8 cellular contexts compared by ENCODE assay signal in the genomic region with DNA sequence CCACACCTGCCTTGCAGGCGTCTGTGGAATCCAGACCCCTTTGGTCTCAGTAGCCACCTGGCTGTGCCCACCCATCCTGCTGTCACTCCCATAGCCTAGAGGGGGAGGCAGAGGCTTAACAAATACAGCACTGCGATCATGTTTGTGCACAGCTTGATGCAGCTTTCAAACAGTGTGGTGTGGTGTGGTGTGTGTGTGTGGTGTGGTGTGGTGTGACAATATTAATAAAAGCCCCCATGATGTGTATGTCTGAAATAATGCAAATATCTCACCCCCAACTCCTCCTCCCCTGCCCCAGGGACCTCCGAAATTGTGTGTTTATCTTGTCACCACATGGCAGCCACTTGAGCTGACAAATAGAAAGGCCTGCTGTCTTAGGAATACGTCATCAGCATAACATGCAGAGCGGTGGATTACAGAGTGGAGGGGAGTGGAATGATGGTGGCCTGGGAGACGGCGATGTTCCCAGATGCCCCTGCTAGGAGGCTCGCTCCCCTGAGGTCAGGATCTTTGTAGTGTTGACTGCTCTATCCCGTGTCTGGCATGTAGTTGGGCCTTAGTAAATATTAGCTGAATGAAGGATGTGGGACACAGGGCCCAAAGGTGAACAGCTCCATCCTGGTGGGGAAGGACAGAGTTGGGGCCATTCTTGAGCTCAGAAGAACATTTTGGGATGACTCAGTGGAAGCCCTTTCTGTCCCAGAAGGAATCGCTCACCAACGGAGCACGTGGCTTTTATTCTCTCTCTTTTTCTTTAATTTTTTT. TPM values are rescaled to one million over a fixed set of nuclear protein-coding genes. Genes with fewer than 3 reads are reported as not detected.
DNase-seq lines count a peak whose midpoint lies in the region; ATAC-seq, FAIRE-seq and TF ChIP-seq lines count a peak whose summit lies in the region.

No MANE protein-coding gene starts in this region.

- no peak overlapping the region for H3K9ac ChIP-seq in OCI-LY3 (ENCODE audit: low read length)

- peaks cover 3% of the 10 kb centered on the region for H3K36me3 Mint-ChIP-seq in chondrocyte (ENCODE audit: low read depth)

- TF ChIP-seq CTCF in GM12873 (IDR thresholded peaks at IDR 0.05; ENCODE audit: insufficient read depth, low read depth, low read length, missing control alignments) (peak; percentile 60), OCI-LY3 (IDR thresholded peaks at IDR 0.05; ENCODE audit: low read depth, low read length) (peak; percentile 43), chondrocyte (IDR thresholded peaks at IDR 0.05) (peak; percentile 76)

- H3K9me3 Mint-ChIP-seq in chondrocyte (ENCODE audit: low read depth): no peaks in the 10 kb centered on the region

- H3K27me3 ChIP-seq in ACC112 (ENCODE audit: insufficient read depth, low read length): no peaks in the 10 kb centered on the region
- H3K27me3 ChIP-seq in OCI-LY3 (ENCODE audit: low read depth, low read length): no peaks in the 10 kb centered on the region

- H3K79me2 ChIP-seq in ACC112 (ENCODE audit: control insufficient read depth, insufficient read depth, low read length, unreplicated experiment) (peaks cover 37% of the 10 kb centered on the region), OCI-LY3 (ENCODE audit: low read length) (peaks cover 75% of the 10 kb centered on the region)

- H3K4me1 ChIP-seq in ACC112 (ENCODE audit: control insufficient read depth, insufficient read depth, low read length, unreplicated experiment): peaks cover 20% of the 10 kb centered on the region
- H3K4me1 ChIP-seq in OCI-LY3 (ENCODE audit: low read length): peaks cover 34% of the 10 kb centered on the region

- no peaks in the 10 kb centered on the region for H3K36me3 ChIP-seq in ACC112 (ENCODE audit: insufficient read depth, low read length)
- H3K36me3 ChIP-seq in OCI-LY3 (replicated peaks; ENCODE audit: low read depth, low read length): peaks cover 29% of the 10 kb centered on the region

- peaks cover 44% of the 10 kb centered on the region for H4K20me1 ChIP-seq in OCI-LY3 (ENCODE audit: insufficient read depth, low read length)

- H2AFZ ChIP-seq in ACC112 (ENCODE audit: low read length, unreplicated experiment) (no peak overlapping the region), OCI-LY3 (ENCODE audit: low read depth, low read length) (no peak overlapping the region)

- no peaks in the 10 kb centered on the region for H3K27me3 Mint-ChIP-seq in chondrocyte (ENCODE audit: low read depth)

- peak overlapping the region; percentile 93 for H3K27ac Mint-ChIP-seq in chondrocyte (ENCODE audit: unreplicated experiment)

- H3K4me3 Mint-ChIP-seq in chondrocyte (ENCODE audit: unreplicated experiment): peak overlapping the region; percentile 25

- peak overlapping the region; percentile 79; the same call in 1 of the 2 replicates for H3K4me3 ChIP-seq in ACC112 (ENCODE audit: low read depth, low read length)
- H3K4me3 ChIP-seq in OCI-LY3 (ENCODE audit: low read length): peak overlapping the region; percentile 90; the same call in 1 of the 2 replicates

- peak; percentile 48 for FAIRE-seq in urothelium cell line (lab: Jason Lieb, UNC)

- no peak overlapping the region for H3K27ac ChIP-seq in ACC112 (ENCODE audit: low read depth, low read length)
- no peak overlapping the region for H3K27ac ChIP-seq in OCI-LY3 (ENCODE audit: low read length)

- peaks cover 40% of the 10 kb centered on the region for H3K4me1 Mint-ChIP-seq in chondrocyte (ENCODE audit: low read depth)

- no peak for ATAC-seq in HG03196 (IDR thresholded peaks at IDR 0.05; ENCODE audit: unreplicated experiment)

- no peaks in the 10 kb centered on the region for H3K9me3 ChIP-seq in OCI-LY3 (ENCODE audit: insufficient read depth, low read length)

- peak overlapping the region; percentile 97 for H3K4me2 ChIP-seq in OCI-LY3 (ENCODE audit: low read length)

- DNase-seq in chondrocyte (ENCODE audit: low spot score) (no peak), medulla oblongata (ENCODE audit: extremely low spot score) (peak; percentile 80), urothelium cell line (ENCODE audit: low spot score) (no peak), SKM-1 treated with dmso at 0.1 percent for 144 hours (lab: John Stamatoyannopoulos, UW; ENCODE audit: unreplicated experiment) (no peak)

RNA-seq across cellular contexts. Expression of gene PDXP, which starts 2.8 kb away (rescaled TPM):
- 14.8 to 17.2 TPM (median 15.2 TPM) in 3 replicates for total RNA-seq in chondrocyte

RNA-seq across cellular contexts. Expression of gene LGALS1, which starts 14.1 kb away (rescaled TPM):
- total RNA-seq in chondrocyte: 1,066 to 2,807 TPM (median 2,760 TPM) in 3 replicates

RNA-seq across cellular contexts. Expression of gene SH3BP1, which starts 21.9 kb away (rescaled TPM):
- 1.6 to 2.7 TPM (median 2.4 TPM) in 3 replicates for total RNA-seq in chondrocyte

RNA-seq across cellular contexts. Expression of gene NOL12, which starts 24.8 kb away (rescaled TPM):
- total RNA-seq in chondrocyte: 12.1 to 18.7 TPM (median 12.8 TPM) in 3 replicates

RNA-seq across cellular contexts. Expression of gene TRIOBP, which starts 35.5 kb away (rescaled TPM):
- 47.9 to 49.8 TPM (median 49.5 TPM) in 3 replicates for total RNA-seq in chondrocyte
